ENCODE assay signal across 9 cellular contexts in genomic region chr15:101269479-101270223, GRCh38. TPM values are rescaled to one million over a fixed set of nuclear protein-coding genes. Genes with fewer than 3 reads are reported as not detected.
DNase-seq lines count a peak whose midpoint lies in the region; ATAC-seq, FAIRE-seq and TF ChIP-seq lines count a peak whose summit lies in the region.
"Had no signal": no experiment of that assay in that cellular context is flagged by ENCODE, and none has a peak within 500 bp of the region (broad histone marks: within the 10 kb centered on the region; RNA-seq: fewer than 3 reads in every experiment).

No MANE protein-coding gene starts in this region.

- no peaks in the 10 kb centered on the region for H3K9me2 ChIP-seq in Karpas-422 (replicated peaks; ENCODE audit: insufficient read depth, low read length)

- WGBS in A549 (ENCODE audit: missing lambda C conversion rate), result 90% methylated on average over 16 of the region's 16 CpGs

- H2AFZ ChIP-seq in Karpas-422 (ENCODE audit: low read length), result no peak overlapping the region

- CTCF ChIA-PET in A549 (lab: Yijun Ruan, JAX), result interaction anchor here (0.9 to 6.4 kb wide), 10 partner anchors 8 to 256 kb away, joined by 3 to 66 read pairs (median 4); no protein-coding TSS in a partner anchor

- POLR2A ChIA-PET in A549 (lab: Yijun Ruan, JAX), result interaction anchor here (0.7 kb wide), 1 partner anchor 372 kb away, joined by 9 read pairs; no protein-coding TSS in a partner anchor

- no peaks in the 10 kb centered on the region for H3K4me1 ChIP-seq in A549
- no peaks in the 10 kb centered on the region for H3K4me1 ChIP-seq in Karpas-422 (ENCODE audit: low read length)

- peak in 1 of 2 experiments; percentile 15; a peak in 1 of 5 replicates for TF ChIP-seq RAD21 in A549 (conservative IDR thresholded peaks at IDR 0.05 in 1 of 2, IDR thresholded peaks at IDR 0.05 in 1 of 2)

- H3K27me3 ChIP-seq in Karpas-422 (ENCODE audit: low read length), result no peaks in the 10 kb centered on the region

- H3K9ac ChIP-seq in Karpas-422 (ENCODE audit: low read length), result no peak overlapping the region

- peak; percentile 35 for TF ChIP-seq CTCF in A549 (IDR thresholded peaks at IDR 0.05)
- TF ChIP-seq CTCF in GM13976 (IDR thresholded peaks at IDR 0.05; ENCODE audit: borderline replicate concordance, control extremely low read depth, extremely low read depth, insufficient read depth, missing control alignments), result peak; percentile 18

- ATAC-seq in A549, result peak; percentile 55 to 74; a peak in 5 of 6 replicates
- peak; percentile 30; the same call in 2 of the 3 replicates for ATAC-seq in SK-N-SH treated with all-trans-retinoic acid at 6 μM for 48 hours
- ATAC-seq in Right ventricle myocardium superior (ENCODE audit: poor library complexity), result peak; percentile 66

- in situ Hi-C loops in GM13976 (cut with MboI; ENCODE audit: low sequenced_read_pairs, unreplicated experiment), result loop anchor here (10.0 to 25.0 kb wide), 2 partner anchors 255 to 632 kb away; no protein-coding TSS in a partner anchor

- no peak for TF ChIP-seq POLR2A in A549 (IDR thresholded peaks at IDR 0.05; ENCODE audit: low read length)

- no peak overlapping the region for H3K4me2 ChIP-seq in A549
- no peak overlapping the region for H3K4me2 ChIP-seq in Karpas-422 (ENCODE audit: low read depth, low read length, poor library complexity, severe bottlenecking)

- DNase-seq in A549 (ENCODE audit: low read depth in 1 of 2, low spot score in 1 of 2), result peak in 1 of 2 experiments; percentile 53
- no peak for DNase-seq in GM13976 (ENCODE audit: low spot score)
- peak; percentile 62 for DNase-seq in Right ventricle myocardium superior
- no peak for DNase-seq in glomerular visceral epithelial cell (ENCODE audit: extremely low spot score)
- no peak for DNase-seq in NCI-H1436 (lab: John Stamatoyannopoulos, UW)
- no peak for DNase-seq in DMS153 treated with DMSO at 0.1 percent for 48 hours (lab: John Stamatoyannopoulos, UW; ENCODE audit: unreplicated experiment)
- no peak for DNase-seq in Karpas-422
- DNase-seq: DMS153 had no signal

- H3K9me3 ChIP-seq in A549 (no peaks in the 10 kb centered on the region), Karpas-422 (ENCODE audit: low read length) (no peaks in the 10 kb centered on the region)

- intact Hi-C loops in Right ventricle myocardium superior (cut with DNase I), result loop anchor here (10.0 kb wide), 1 partner anchor 345 kb away; no protein-coding TSS in a partner anchor

- peaks cover 37% of the 10 kb centered on the region; the same call in 1 of the 2 replicates for H3K36me3 ChIP-seq in Karpas-422 (ENCODE audit: insufficient read depth, low read length)

- no peaks in the 10 kb centered on the region; the same call in 1 of the 2 replicates for H3K79me2 ChIP-seq in Karpas-422 (ENCODE audit: low read length)

- H3K27ac ChIP-seq in A549 (no peak overlapping the region), Karpas-422 (ENCODE audit: low read length) (no peak overlapping the region)

- no peak for TF ChIP-seq EP300 in A549 (IDR thresholded peaks at IDR 0.05)

- H4K20me1 ChIP-seq in Karpas-422 (ENCODE audit: insufficient read depth, low read depth, low read length), result no peaks in the 10 kb centered on the region

- no peak for FAIRE-seq in A549 (lab: Jason Lieb, UNC)

- no peak overlapping the region for H3K4me3 ChIP-seq in A549
- no peak overlapping the region for H3K4me3 ChIP-seq in Karpas-422 (ENCODE audit: low read length)

TF ChIP-seq in A549, 52 proteins besides CTCF, POLR2A, EP300 and RAD21 (continues in another document):
- TF ChIP-seq SMC3 (IDR thresholded peaks at IDR 0.05) (0 out of 3 replicates have a peak, but pooled peaks have one; percentile 9), KDM5A (IDR thresholded peaks at IDR 0.05) (no peak), PBX3 (IDR thresholded peaks at IDR 0.05) (0 out of 2 replicates have a peak, but pooled peaks have one; percentile 13), HOXA7 (CRISPR knock-in tag; IDR thresholded peaks at IDR 0.05) (peak; percentile 70; the same call in 1 of the 2 replicates), FOSL2 (IDR thresholded peaks at IDR 0.05) (no peak), FOSL2 (CRISPR knock-in tag; IDR thresholded peaks at IDR 0.05) (no peak), MAFK (IDR thresholded peaks at IDR 0.05; ENCODE audit: partially characterized antibody) (no peak), TP53 (CRISPR knock-in tag; IDR thresholded peaks at IDR 0.05) (no peak)
- TF ChIP-seq, protein P1, sequence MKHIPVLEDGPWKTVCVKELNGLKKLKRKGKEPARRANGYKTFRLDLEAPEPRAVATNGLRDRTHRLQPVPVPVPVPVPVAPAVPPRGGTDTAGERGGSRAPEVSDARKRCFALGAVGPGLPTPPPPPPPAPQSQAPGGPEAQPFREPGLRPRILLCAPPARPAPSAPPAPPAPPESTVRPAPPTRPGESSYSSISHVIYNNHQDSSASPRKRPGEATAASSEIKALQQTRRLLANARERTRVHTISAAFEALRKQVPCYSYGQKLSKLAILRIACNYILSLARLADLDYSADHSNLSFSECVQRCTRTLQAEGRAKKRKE (CRISPR knock-in tag; IDR thresholded peaks at IDR 0.05; ENCODE audit: low read depth), result no peak

TF ChIP-seq in SK-N-SH treated with all-trans-retinoic acid at 6 μM for 48 hours, 23 proteins besides CTCF, POLR2A, EP300 and RAD21 (continues in another document):
- TF ChIP-seq TSHZ2 (CRISPR knock-in tag; IDR thresholded peaks at IDR 0.05) (no peak), CSDC2 (CRISPR knock-in tag; IDR thresholded peaks at IDR 0.05) (no peak), ISL1 (CRISPR knock-in tag; IDR thresholded peaks at IDR 0.05) (no peak), PPARA (CRISPR knock-in tag; IDR thresholded peaks at IDR 0.05; ENCODE audit: borderline replicate concordance) (no peak), TCF4 (CRISPR knock-in tag; IDR thresholded peaks at IDR 0.05; ENCODE audit: borderline replicate concordance) (no peak), TOX (CRISPR knock-in tag; IDR thresholded peaks at IDR 0.05; ENCODE audit: borderline replicate concordance) (no peak), GLIS3 (CRISPR knock-in tag; IDR thresholded peaks at IDR 0.05) (no peak)

RNA-seq across cellular contexts. Expression of gene SELENOS, which starts 7.6 kb away (rescaled TPM):
- polyA plus RNA-seq in A549 (2011; rRNA removed), result 128 and 184 TPM in 2 replicates
- 111 and 113 TPM in 2 replicates for polyA plus RNA-seq in A549 (2012; cell fraction: cytosol; rRNA removed)
- 79.1 and 85.8 TPM in 2 replicates for polyA plus RNA-seq in A549 (2012; cell fraction: nucleus; rRNA removed)
- 90.2 to 97.9 TPM (median 93.9 TPM) in 3 replicates for polyA plus RNA-seq in A549 (2017; fragmentation: RNase III; extraction: RNeasy Plus Mini Kit Qiagen cat#74134 plus additional on column Dnase treatment)
- 43.3 and 43.9 TPM in 2 replicates for polyA minus RNA-seq in A549 (2011; rRNA and poly(A)+ RNA removed)
- total RNA-seq in Right ventricle myocardium superior, result 41.1 TPM
- total RNA-seq in Karpas-422 (2014; rRNA removed; shearing (Covaris generic); ENCODE audit: low replicate concordance), result 14.9 and 27.2 TPM in 2 replicates

RNA-seq across cellular contexts. Expression of gene CHSY1, which starts 17.8 kb away (rescaled TPM):
- polyA plus RNA-seq in A549 (2011; rRNA removed), result 27.9 and 28.1 TPM in 2 replicates
- 11.2 and 13.5 TPM in 2 replicates for polyA plus RNA-seq in A549 (2012; cell fraction: cytosol; rRNA removed)
- 4.6 and 8.0 TPM in 2 replicates for polyA plus RNA-seq in A549 (2012; cell fraction: nucleus; rRNA removed)
- polyA plus RNA-seq in A549 (2017; fragmentation: RNase III; extraction: RNeasy Plus Mini Kit Qiagen cat#74134 plus additional on column Dnase treatment), result 16.0 to 17.7 TPM (median 17.4 TPM) in 3 replicates
- 22.0 and 23.6 TPM in 2 replicates for polyA minus RNA-seq in A549 (2011; rRNA and poly(A)+ RNA removed)
- total RNA-seq in Right ventricle myocardium superior, result 12.7 TPM
- total RNA-seq in Karpas-422 (2014; rRNA removed; shearing (Covaris generic); ENCODE audit: low replicate concordance), result 10.5 and 11.4 TPM in 2 replicates

RNA-seq across cellular contexts. Expression of gene SNRPA1, which starts 25.4 kb away (rescaled TPM):
- polyA plus RNA-seq in A549 (2011; rRNA removed) (127 and 177 TPM in 2 replicates), A549 (2017; fragmentation: RNase III; extraction: RNeasy Plus Mini Kit Qiagen cat#74134 plus additional on column Dnase treatment) (137 to 142 TPM (median 140 TPM) in 3 replicates)
- 108 and 131 TPM in 2 replicates for polyA plus RNA-seq in A549 (2012; cell fraction: cytosol; rRNA removed)
- polyA plus RNA-seq in A549 (2012; cell fraction: nucleus; rRNA removed), result 70.6 and 116 TPM in 2 replicates
- 23.9 and 24.0 TPM in 2 replicates for polyA minus RNA-seq in A549 (2011; rRNA and poly(A)+ RNA removed)
- total RNA-seq in Right ventricle myocardium superior, result 27.9 TPM
- 52.3 and 53.4 TPM in 2 replicates for total RNA-seq in Karpas-422 (2014; rRNA removed; shearing (Covaris generic); ENCODE audit: low replicate concordance)
